Comparison of ENCODE assay signal across 18 cellular contexts in genomic region chr3:118244761-118245160, GRCh38.
"Had no signal": no experiment of that assay in that cellular context is flagged by ENCODE, and none has a peak within 500 bp of the region (broad histone marks: within the 10 kb centered on the region; RNA-seq: fewer than 3 reads in every experiment).

No MANE protein-coding gene starts in this region.

- H3K27ac Mint-ChIP-seq: memory B cell; naive B cell; natural killer cell treated with Interleukin-12 subunit alpha and Interleukin-12 subunit beta and Interleukin-15 and Interleukin-18, amount 100 ng/mL, for 72 hours; stimulated activated naive B cell treated with anti-CD40 and anti-IgM and Interleukin-4, amounts not matched to agents 10 μg/mL and 1 μg/mL and 100 μg/mL, for 72 hours; stimulated activated naive CD8-positive, alpha-beta T cell treated with anti-CD3 and anti-CD28 coated beads, Interleukin-15, Interleukin-2, amounts not matched to agents 100 ng/mL and 50 ng/mL, for 24 hours had no signal

- H3K36me3 Mint-ChIP-seq: memory B cell; naive B cell; stimulated activated naive B cell treated with anti-CD40 and anti-IgM and Interleukin-4, amounts not matched to agents 10 μg/mL and 1 μg/mL and 100 μg/mL, for 72 hours had no signal

- H3K4me1 Mint-ChIP-seq: memory B cell; naive B cell; stimulated activated naive B cell treated with anti-CD40 and anti-IgM and Interleukin-4, amounts not matched to agents 10 μg/mL and 1 μg/mL and 100 μg/mL, for 72 hours had no signal

- H3K4me3 Mint-ChIP-seq: memory B cell; naive B cell; natural killer cell treated with Interleukin-12 subunit alpha and Interleukin-12 subunit beta and Interleukin-15 and Interleukin-18, amount 100 ng/mL, for 72 hours; stimulated activated naive B cell treated with anti-CD40 and anti-IgM and Interleukin-4, amounts not matched to agents 10 μg/mL and 1 μg/mL and 100 μg/mL, for 72 hours; stimulated activated naive CD8-positive, alpha-beta T cell treated with anti-CD3 and anti-CD28 coated beads, Interleukin-15, Interleukin-2, amounts not matched to agents 100 ng/mL and 50 ng/mL, for 24 hours had no signal

- DNase-seq: dorsolateral prefrontal cortex; effector CD4-positive, alpha-beta T cell; gastrocnemius medialis; head of caudate nucleus; kidney; mucosa of descending colon; naive B cell; nucleus accumbens; psoas muscle; right lobe of liver; small intestine; stimulated activated CD4-positive, alpha-beta T cell treated with anti-CD3 and anti-CD28 coated beads, Interleukin-15, amount 100 ng/mL, for 24 hours; stimulated activated CD4-positive, alpha-beta T cell treated with anti-CD3 and anti-CD28 coated beads, Interleukin-2, amount 100 ng/mL, for 48 hours; stimulated activated naive B cell treated with anti-CD40 and anti-IgM and Interleukin-4, amounts not matched to agents 10 μg/mL and 1 μg/mL and 100 μg/mL, for 72 hours; upper lobe of left lung had no signal

- H3K27me3 Mint-ChIP-seq: memory B cell; naive B cell; natural killer cell treated with Interleukin-12 subunit alpha and Interleukin-12 subunit beta and Interleukin-15 and Interleukin-18, amount 100 ng/mL, for 72 hours; stimulated activated naive B cell treated with anti-CD40 and anti-IgM and Interleukin-4, amounts not matched to agents 10 μg/mL and 1 μg/mL and 100 μg/mL, for 72 hours; stimulated activated naive CD8-positive, alpha-beta T cell treated with anti-CD3 and anti-CD28 coated beads, Interleukin-15, Interleukin-2, amounts not matched to agents 100 ng/mL and 50 ng/mL, for 24 hours had no signal
